21 cellular contexts compared by ENCODE assay signal in the genomic region with DNA sequence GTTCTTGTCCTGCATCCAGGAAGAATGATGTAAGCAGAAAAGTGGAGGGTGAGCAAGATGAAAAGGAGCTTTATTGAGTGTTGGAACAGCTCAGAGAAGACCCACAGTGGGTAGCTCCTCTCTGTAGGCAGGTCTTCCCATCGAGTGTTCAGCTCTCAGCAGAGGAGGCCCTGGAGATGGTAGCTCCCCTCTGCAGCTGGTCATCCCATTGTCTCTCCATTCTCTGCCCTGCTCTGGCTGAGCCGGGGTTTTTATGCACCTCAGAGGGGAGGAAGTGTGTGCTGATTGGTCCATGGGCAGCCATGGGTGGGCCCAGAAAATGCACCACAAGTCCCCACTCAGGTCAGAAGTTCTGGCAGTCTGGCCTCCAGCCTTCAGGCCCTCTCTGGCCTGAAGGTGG.
DNase-seq lines count a peak whose midpoint lies in the region; ATAC-seq and TF ChIP-seq lines count a peak whose summit lies in the region.
"Had no signal": no experiment of that assay in that cellular context is flagged by ENCODE, and none has a peak within 500 bp of the region (broad histone marks: within the 10 kb centered on the region; RNA-seq: fewer than 3 reads in every experiment).

No MANE protein-coding gene starts in this region.

- H2AFZ ChIP-seq in neural progenitor cell (replicated peaks): no peak overlapping the region

- no peaks in the 10 kb centered on the region for H3K36me3 Mint-ChIP-seq in activated CD4-positive, alpha-beta T cell treated with anti-CD3 and anti-CD28 coated beads, Interleukin-2, amount 10 ng/mL, durations not matched to agents 24 days and 14 days (ENCODE audit: low read depth)
- H3K36me3 Mint-ChIP-seq in neural progenitor cell (no peaks in the 10 kb centered on the region), type B pancreatic cell (no peaks in the 10 kb centered on the region)
- H3K36me3 Mint-ChIP-seq: CD8-positive, alpha-beta T cell had no signal

- no peaks in the 10 kb centered on the region for H3K9me3 Mint-ChIP-seq in activated CD4-positive, alpha-beta T cell treated with anti-CD3 and anti-CD28 coated beads, Interleukin-2, amount 10 ng/mL, durations not matched to agents 24 days and 14 days
- H3K9me3 Mint-ChIP-seq in neural progenitor cell: peaks cover 3% of the 10 kb centered on the region
- H3K9me3 Mint-ChIP-seq in type B pancreatic cell: no peaks in the 10 kb centered on the region
- H3K9me3 Mint-ChIP-seq: CD4-positive, alpha-beta T cell; CD8-positive, alpha-beta T cell had no signal

- no peaks in the 10 kb centered on the region for H3F3A ChIP-seq in neural progenitor cell (ENCODE audit: low read depth)

- H3K4me3 ChIP-seq in neural progenitor cell: no peak overlapping the region
- H3K4me3 ChIP-seq: A549; BLaER1 treated with 17β-estradiol and CSF1 and Interleukin-3, amounts not matched to agents 10 nM and 100 nM had no signal

- peaks cover 3% of the 10 kb centered on the region for H3K4me1 ChIP-seq in neural progenitor cell
- H3K4me1 ChIP-seq: A549, Caco-2 had no signal

- DNase-seq in activated CD4-positive, alpha-beta T cell treated with anti-CD3 and anti-CD28 coated beads, Interleukin-2, amount 10 ng/mL, durations not matched to agents 24 days and 14 days: peak; percentile 27
- no peak for DNase-seq in activated CD4-positive, alpha-beta T cell treated with anti-CD3 and anti-CD28 coated beads for 48 hours
- DNase-seq in EH (ENCODE audit: low read depth) (peak; percentile 10), left lobe of liver (ENCODE audit: low spot score) (no peak), neural progenitor cell (ENCODE audit: low spot score) (no peak), NCI-H1417 treated with DMSO at 0.1 percent for 48 hours (lab: John Stamatoyannopoulos, UW) (no peak), DMS53 (lab: John Stamatoyannopoulos, UW) (no peak), type B pancreatic cell (ENCODE audit: extremely low spot score, unreplicated experiment) (no peak)
- DNase-seq: AML-193; Caco-2; Calu3; CD4-positive, alpha-beta T cell; CD8-positive, alpha-beta T cell; DMS79; DND-41; GF-D8 had no signal

- H3K9ac ChIP-seq in neural progenitor cell: no peak overlapping the region
- H3K9ac ChIP-seq: BLaER1 treated with 17β-estradiol and CSF1 and Interleukin-3, amounts not matched to agents 10 nM and 100 nM had no signal

- H3K27ac Mint-ChIP-seq in activated CD4-positive, alpha-beta T cell treated with anti-CD3 and anti-CD28 coated beads, Interleukin-2, amount 10 ng/mL, durations not matched to agents 24 days and 14 days: no peak overlapping the region
- peak overlapping the region; percentile 42 for H3K27ac Mint-ChIP-seq in neural progenitor cell
- H3K27ac Mint-ChIP-seq in type B pancreatic cell: no peak overlapping the region
- H3K27ac Mint-ChIP-seq: B cell; CD4-positive, alpha-beta T cell; CD8-positive, alpha-beta T cell had no signal

- H3K27me3 Mint-ChIP-seq in activated CD4-positive, alpha-beta T cell treated with anti-CD3 and anti-CD28 coated beads, Interleukin-2, amount 10 ng/mL, durations not matched to agents 24 days and 14 days: no peaks in the 10 kb centered on the region
- H3K27me3 Mint-ChIP-seq in neural progenitor cell (ENCODE audit: insufficient read depth, low read depth) (peaks cover 3% of the 10 kb centered on the region), type B pancreatic cell (peaks cover 10% of the 10 kb centered on the region)

- no peaks in the 10 kb centered on the region for H3K4me1 Mint-ChIP-seq in activated CD4-positive, alpha-beta T cell treated with anti-CD3 and anti-CD28 coated beads, Interleukin-2, amount 10 ng/mL, durations not matched to agents 24 days and 14 days
- peaks cover 6% of the 10 kb centered on the region for H3K4me1 Mint-ChIP-seq in neural progenitor cell
- H3K4me1 Mint-ChIP-seq in type B pancreatic cell (ENCODE audit: unreplicated experiment): no peaks in the 10 kb centered on the region
- H3K4me1 Mint-ChIP-seq: B cell had no signal

- no peak overlapping the region for H3K27ac ChIP-seq in neural progenitor cell
- H3K27ac ChIP-seq: 22Rv1; A549; BLaER1 treated with 17β-estradiol and CSF1 and Interleukin-3, amounts not matched to agents 10 nM and 100 nM; C4-2B had no signal

- H3K9me3 ChIP-seq in neural progenitor cell (ENCODE audit: low read depth): no peaks in the 10 kb centered on the region
- H3K9me3 ChIP-seq: A549, Caco-2 had no signal

- intact Hi-C loops in activated CD4-positive, alpha-beta T cell treated with anti-CD3 and anti-CD28 coated beads, Interleukin-2, amount 10 ng/mL, durations not matched to agents 24 days and 14 days (cut with micrococcal nuclease): no loop called here

- H3K4me2 ChIP-seq in neural progenitor cell: no peak overlapping the region
- H3K4me2 ChIP-seq: A549 had no signal

- peak; percentile 16 for ATAC-seq in left lobe of liver
- ATAC-seq: CD8-positive, alpha-beta T cell had no signal

- H4K20me1 ChIP-seq in neural progenitor cell (ENCODE audit: low read depth): no peaks in the 10 kb centered on the region
- H4K20me1 ChIP-seq: BLaER1 treated with 17β-estradiol and CSF1 and Interleukin-3, amounts not matched to agents 10 nM and 100 nM had no signal

- H3K79me2 ChIP-seq in neural progenitor cell (ENCODE audit: low read depth): no peaks in the 10 kb centered on the region

- no peaks in the 10 kb centered on the region for H3K27me3 ChIP-seq in neural progenitor cell
- H3K27me3 ChIP-seq: BLaER1 treated with 17β-estradiol and CSF1 and Interleukin-3, amounts not matched to agents 10 nM and 100 nM had no signal

- no peak for TF ChIP-seq CTCF in neural progenitor cell (IDR thresholded peaks at IDR 0.05)
- no peak for TF ChIP-seq CTCF in type B pancreatic cell (conservative IDR thresholded peaks at IDR 0.05)

- H3K36me3 ChIP-seq in neural progenitor cell: no peaks in the 10 kb centered on the region
- H3K36me3 ChIP-seq: BLaER1 treated with 17β-estradiol and CSF1 and Interleukin-3, amounts not matched to agents 10 nM and 100 nM had no signal

- H3K4me3 Mint-ChIP-seq in activated CD4-positive, alpha-beta T cell treated with anti-CD3 and anti-CD28 coated beads, Interleukin-2, amount 10 ng/mL, durations not matched to agents 24 days and 14 days: no peak overlapping the region
- no peak overlapping the region for H3K4me3 Mint-ChIP-seq in neural progenitor cell
- H3K4me3 Mint-ChIP-seq in type B pancreatic cell: no peak overlapping the region
- H3K4me3 Mint-ChIP-seq: B cell; CD4-positive, alpha-beta T cell; CD8-positive, alpha-beta T cell had no signal

Comparison
In these comparisons a context has a peak if more than half of its experiments do, and no peak if none do; other contexts are left out.
1. DNase-seq: peak in activated CD4-positive, alpha-beta T cell treated with anti-CD3 and anti-CD28 coated beads, Interleukin-2, amount 10 ng/mL, durations not matched to agents 24 days and 14 days (single experiment) and EH (single experiment); none in activated CD4-positive, alpha-beta T cell treated with anti-CD3 and anti-CD28 coated beads for 48 hours (single experiment), left lobe of liver (single experiment), neural progenitor cell (single experiment), NCI-H1417 treated with DMSO at 0.1 percent for 48 hours (single experiment), DMS53 (single experiment) and type B pancreatic cell (single experiment).